In genomic region chr11:111660822-111661221, GRCh38 we compare ENCODE assay signal across 31 cellular contexts.
"Had no signal": no experiment of that assay in that cellular context is flagged by ENCODE, and none has a peak within 500 bp of the region (broad histone marks: within the 10 kb centered on the region; RNA-seq: fewer than 3 reads in every experiment).

No MANE protein-coding gene starts in this region.

- H3K9me3 ChIP-seq: body of pancreas had no signal

- H3K36me3 ChIP-seq: cardiac muscle cell, WERI-Rb-1 had no signal

- H3K27me3 ChIP-seq: body of pancreas, cardiac muscle cell had no signal

- H3K27ac ChIP-seq: body of pancreas, cardiac muscle cell, WERI-Rb-1 had no signal

- ATAC-seq: activated CD4-positive, alpha-beta T cell treated with anti-CD3 and anti-CD28 coated beads for 36 hours; activated CD4-positive, CD25-positive, alpha-beta regulatory T cell treated with anti-CD3 and anti-CD28 coated beads, Interleukin-2, amount 50 U/mL, for 24 hours; activated CD8-positive, alpha-beta memory T cell treated with anti-CD3 and anti-CD28 coated beads, Interleukin-2, amount 10 ng/mL, durations not matched to agents 7 days and 5 days; activated CD8-positive, alpha-beta T cell treated with anti-CD3 and anti-CD28 coated beads, Interleukin-2, amount 10 ng/mL, durations not matched to agents 7 days and 5 days; activated naive CD8-positive, alpha-beta T cell treated with anti-CD3 and anti-CD28 coated beads, Interleukin-2, amount 50 U/mL, for 24 hours; body of pancreas; WTC11 had no signal

- H3K4me3 ChIP-seq: body of pancreas, cardiac muscle cell had no signal

- DNase-seq: activated CD4-positive, alpha-beta memory T cell treated with anti-CD3 and anti-CD28 coated beads, Interleukin-2, amount 10 ng/mL, durations not matched to agents 7 days and 5 days; activated CD4-positive, alpha-beta T cell treated with anti-CD3 and anti-CD28 coated beads for 1 hour; activated CD4-positive, alpha-beta T cell treated with anti-CD3 and anti-CD28 coated beads for 36 hours; activated CD4-positive, alpha-beta T cell treated with anti-CD3 and anti-CD28 coated beads for 48 hours; activated CD4-positive, alpha-beta T cell treated with anti-CD3 and anti-CD28 coated beads, Interleukin-2, amount 10 ng/mL, durations not matched to agents 7 days and 5 days; activated CD4-positive, alpha-beta T cell treated with anti-CD3 and anti-CD28 coated beads, Interleukin-2, amount 50 U/mL, for 48 hours; activated CD4-positive, CD25-positive, alpha-beta regulatory T cell; activated CD8-positive, alpha-beta memory T cell treated with anti-CD3 and anti-CD28 coated beads for 24 hours; activated CD8-positive, alpha-beta memory T cell treated with anti-CD3 and anti-CD28 coated beads, Interleukin-2, amount 10 ng/mL, durations not matched to agents 7 days and 5 days; activated CD8-positive, alpha-beta memory T cell treated with anti-CD3 and anti-CD28 coated beads, Interleukin-2, amount 50 U/mL, for 48 hours; activated CD8-positive, alpha-beta T cell treated with anti-CD3 and anti-CD28 coated beads, Interleukin-2, amount 10 ng/mL, durations not matched to agents 7 days and 5 days; activated effector memory CD4-positive, alpha-beta T cell treated with Interleukin-2 at 50 U/mL for 16 hours; activated gamma-delta T cell; activated naive CD4-positive, alpha-beta T cell treated with anti-CD3 and anti-CD28 coated beads, Interleukin-2, amount 10 ng/mL, durations not matched to agents 7 days and 5 days; activated naive CD4-positive, alpha-beta T cell treated with Interleukin-2 at 50 U/mL for 16 hours; activated naive CD8-positive, alpha-beta T cell treated with anti-CD3 and anti-CD28 coated beads, Interleukin-2, amount 10 ng/mL, durations not matched to agents 7 days and 5 days; activated naive CD8-positive, alpha-beta T cell treated with anti-CD3 and anti-CD28 coated beads, Interleukin-2, amount 50 U/mL, for 24 hours; activated T-cell treated with anti-CD3 and anti-CD28 coated beads, Interleukin-2, amount 50 U/mL, for 24 hours; activated T-cell treated with anti-CD3 and anti-CD28 coated beads, Interleukin-2, amount 50 U/mL, for 48 hours; amniotic stem cell; aorta; body of pancreas; caudate nucleus; cerebellar nuclear complex; T-helper 1 cell; T-helper 2 cell; T-helper 9 cell; WERI-Rb-1 had no signal
